1 cellular context compared by ENCODE assay signal in the genomic region with DNA sequence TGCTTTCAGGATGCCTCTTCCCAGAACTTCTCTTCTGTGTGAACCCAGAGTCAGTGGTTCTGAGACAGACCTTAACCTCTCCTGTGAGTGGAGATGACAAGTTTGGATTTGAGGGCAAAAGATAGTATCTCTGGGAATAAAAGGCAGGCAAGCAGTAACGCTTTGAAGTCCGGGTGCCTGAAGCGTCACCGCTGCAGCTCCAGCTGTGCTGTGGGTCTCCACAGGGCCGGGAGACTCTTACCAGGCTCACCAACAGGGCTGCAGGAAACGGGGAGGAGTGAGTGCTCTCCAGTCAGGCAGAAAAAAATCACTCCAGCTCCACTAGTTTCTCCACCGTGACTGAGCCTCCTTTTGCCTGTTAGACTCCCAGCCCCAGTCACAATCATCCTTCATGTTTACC.
TF ChIP-seq lines count a peak whose summit lies in the region.

No MANE protein-coding gene starts in this region.

TF ChIP-seq in HepG2, 621 proteins besides CTCF, POLR2A, EP300 and RAD21 (continued from another document):
- TF ChIP-seq ZHX1 (CRISPR knock-in tag; IDR thresholded peaks at IDR 0.05; ENCODE audit: low read depth) (no peak), NFIC (IDR thresholded peaks at IDR 0.05; ENCODE audit: low read length) (no peak), EEA1 (CRISPR knock-in tag; IDR thresholded peaks at IDR 0.05; ENCODE audit: borderline replicate concordance) (no peak), ZSCAN22 (CRISPR knock-in tag; IDR thresholded peaks at IDR 0.05) (no peak), CHD2 (IDR thresholded peaks at IDR 0.05; ENCODE audit: low read depth, low read length) (no peak), HHEX (CRISPR knock-in tag; IDR thresholded peaks at IDR 0.05) (0 out of 2 replicates have a peak, but pooled peaks have one; percentile 13), CCDC6 (CRISPR knock-in tag; IDR thresholded peaks at IDR 0.05) (no peak), SCMH1 (CRISPR knock-in tag; IDR thresholded peaks at IDR 0.05; ENCODE audit: borderline replicate concordance) (no peak), ZNF17 (CRISPR knock-in tag; IDR thresholded peaks at IDR 0.05) (no peak), ZNF564 (CRISPR knock-in tag; IDR thresholded peaks at IDR 0.05) (no peak), JUND (CRISPR knock-in tag; IDR thresholded peaks at IDR 0.05) (no peak), ZNF263 (CRISPR knock-in tag; IDR thresholded peaks at IDR 0.05) (peak; percentile 69), KAT2B (IDR thresholded peaks at IDR 0.05; ENCODE audit: borderline replicate concordance, low read depth, low read length) (no peak), ZNF687 (CRISPR knock-in tag; IDR thresholded peaks at IDR 0.05) (peak; percentile 25; the same call in 1 of the 2 replicates)
- TF ChIP-seq, protein P1, sequence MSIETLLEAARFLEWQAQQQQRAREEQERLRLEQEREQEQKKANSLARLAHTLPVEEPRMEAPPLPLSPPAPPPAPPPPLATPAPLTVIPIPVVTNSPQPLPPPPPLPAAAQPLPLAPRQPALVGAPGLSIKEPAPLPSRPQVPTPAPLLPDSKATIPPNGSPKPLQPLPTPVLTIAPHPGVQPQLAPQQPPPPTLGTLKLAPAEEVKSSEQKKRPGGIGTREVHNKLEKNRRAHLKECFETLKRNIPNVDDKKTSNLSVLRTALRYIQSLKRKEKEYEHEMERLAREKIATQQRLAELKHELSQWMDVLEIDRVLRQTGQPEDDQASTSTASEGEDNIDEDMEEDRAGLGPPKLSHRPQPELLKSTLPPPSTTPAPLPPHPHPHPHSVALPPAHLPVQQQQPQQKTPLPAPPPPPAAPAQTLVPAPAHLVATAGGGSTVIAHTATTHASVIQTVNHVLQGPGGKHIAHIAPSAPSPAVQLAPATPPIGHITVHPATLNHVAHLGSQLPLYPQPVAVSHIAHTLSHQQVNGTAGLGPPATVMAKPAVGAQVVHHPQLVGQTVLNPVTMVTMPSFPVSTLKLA (IDR thresholded peaks at IDR 0.05) = no peak
